In the genomic region with DNA sequence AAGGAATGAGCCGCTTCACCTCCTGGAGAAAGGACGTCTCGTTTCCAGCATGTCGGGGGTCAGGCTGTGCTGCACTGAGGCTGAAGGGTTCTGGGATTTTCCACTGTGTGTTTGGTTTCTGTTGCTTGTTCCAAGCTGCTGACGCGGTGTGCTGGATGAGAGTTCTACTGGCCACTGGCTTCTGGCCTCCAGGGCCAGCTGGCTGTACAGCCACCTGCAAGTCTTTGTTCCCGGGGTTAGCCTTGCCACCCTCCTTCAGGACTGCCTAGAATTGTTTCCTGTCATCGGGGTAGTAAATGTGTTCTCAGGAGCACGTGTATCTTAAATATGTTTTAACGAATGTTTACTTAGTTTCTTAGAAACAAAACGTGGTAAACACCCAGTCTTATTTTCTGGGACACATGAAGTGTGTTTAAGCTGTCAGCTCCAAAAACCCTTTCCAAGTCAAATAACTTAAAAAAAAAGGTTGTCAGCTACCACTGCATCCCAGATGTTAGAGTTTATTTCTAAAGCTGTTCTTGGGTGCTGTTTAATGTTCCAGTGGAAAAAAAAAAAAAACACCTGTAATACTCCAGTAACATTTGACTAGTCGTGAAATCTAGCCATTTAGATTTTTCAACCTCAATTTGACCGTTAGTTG, we compare ENCODE assay signal across 12 cellular contexts.
DNase-seq lines count a peak whose midpoint lies in the region; ATAC-seq and TF ChIP-seq lines count a peak whose summit lies in the region.
"Had no signal": no experiment of that assay in that cellular context is flagged by ENCODE, and none has a peak within 500 bp of the region (broad histone marks: within the 10 kb centered on the region; RNA-seq: fewer than 3 reads in every experiment).

No MANE protein-coding gene starts in this region.

- POLR2A ChIA-PET in Caco-2 (lab: Charles Lee) = no interaction called here
- POLR2A ChIA-PET in OCI-LY7 (lab: Charles Lee) = no interaction called here

- intact Hi-C loops in Caco-2 (cut with micrococcal nuclease; ENCODE audit: unreplicated experiment) = no loop called here
- intact Hi-C loops in OCI-LY7 (cut with micrococcal nuclease; ENCODE audit: unreplicated experiment) = no loop called here

- BruUV-seq in Caco-2 (replicated peaks; lab: Mats Ljungman, UMichigan) (no TSS peak), OCI-LY7 (replicated peaks; lab: Mats Ljungman, UMichigan) (no TSS peak)

- H3K4me3 ChIP-seq in Caco-2 (ENCODE audit: low read depth, low read length) = no peak overlapping the region
- no peak overlapping the region for H3K4me3 ChIP-seq in cardiac fibroblast (replicated peaks in 1 of 2; ENCODE audit: low read depth in 2 of 2, low read length in 2 of 2)
- no peak overlapping the region for H3K4me3 ChIP-seq in right atrium auricular region
- H3K4me3 ChIP-seq in OCI-LY7 (ENCODE audit: low read depth, low read length, poor library complexity, severe bottlenecking) = no peak overlapping the region
- H3K4me3 ChIP-seq: SK-N-MC had no signal

- peaks cover 4% of the 10 kb centered on the region; the same call in 1 of the 2 replicates for H3K4me1 ChIP-seq in Caco-2
- peaks cover 0 to 45% of the 10 kb centered on the region in 2 donors for H3K4me1 ChIP-seq in right atrium auricular region
- no peaks in the 10 kb centered on the region for H3K4me1 ChIP-seq in OCI-LY7 (ENCODE audit: insufficient read depth, low read length, poor library complexity, severe bottlenecking)

- H3K36me3 ChIP-seq in Caco-2 (ENCODE audit: control insufficient read depth, insufficient read depth, low read length) (no peaks in the 10 kb centered on the region), right atrium auricular region (no peaks in the 10 kb centered on the region), OCI-LY7 (ENCODE audit: insufficient read depth, low read length) (no peaks in the 10 kb centered on the region)

- peak overlapping the region; percentile 66 for H3K27ac Mint-ChIP-seq in Caco-2 (ENCODE audit: unreplicated experiment)
- H3K27ac Mint-ChIP-seq: B cell had no signal

- no peaks in the 10 kb centered on the region for H3K27me3 ChIP-seq in Caco-2 (replicated peaks; ENCODE audit: control insufficient read depth, insufficient read depth, low read length)
- H3K27me3 ChIP-seq in right atrium auricular region = no peaks in the 10 kb centered on the region

- H3K79me2 ChIP-seq in OCI-LY7 (ENCODE audit: insufficient read depth, low read depth, low read length) = no peaks in the 10 kb centered on the region

- no peak overlapping the region for H3K4me2 ChIP-seq in OCI-LY7 (ENCODE audit: low read length)

- no peaks in the 10 kb centered on the region for H3K9me3 Mint-ChIP-seq in Caco-2 (ENCODE audit: unreplicated experiment)

- peaks cover 6% of the 10 kb centered on the region for H3K36me3 Mint-ChIP-seq in Caco-2 (ENCODE audit: insufficient read depth, unreplicated experiment)

- DNase-seq in Caco-2 (no peak), cardiac fibroblast (ENCODE audit: low read depth in 2 of 2) (peak; percentile 9 to 21), right atrium auricular region (ENCODE audit: low spot score) (peak; percentile 86), putamen (ENCODE audit: low spot score) (peak; percentile 70), OCI-LY7 (ENCODE audit: low spot score) (no peak), GOT3 (lab: John Stamatoyannopoulos, UW) (no peak), EL (no peak)
- DNase-seq: activated CD4-positive, CD25-positive, alpha-beta regulatory T cell had no signal

- H3K9me3 ChIP-seq in Caco-2 (no peaks in the 10 kb centered on the region), right atrium auricular region (no peaks in the 10 kb centered on the region), OCI-LY7 (ENCODE audit: low read length) (no peaks in the 10 kb centered on the region)

- no peak overlapping the region for H3K4me3 Mint-ChIP-seq in Caco-2 (ENCODE audit: unreplicated experiment)
- H3K4me3 Mint-ChIP-seq: B cell had no signal

- no peaks in the 10 kb centered on the region; the same call in 1 of the 2 replicates for H4K20me1 ChIP-seq in OCI-LY7 (ENCODE audit: insufficient read depth, low read length)

- no peak overlapping the region for H2AFZ ChIP-seq in OCI-LY7 (ENCODE audit: low read length)

- TF ChIP-seq CTCF in Caco-2 (IDR thresholded peaks at IDR 0.05; ENCODE audit: insufficient read depth in 1 of 2, low read depth in 1 of 2, low read length in 1 of 2, severe bottlenecking in 1 of 2, unreplicated experiment in 1 of 2) (no peak), cardiac fibroblast (IDR thresholded peaks at IDR 0.05; ENCODE audit: low read depth, low read length) (no peak), right atrium auricular region (IDR thresholded peaks at IDR 0.05) (no peak), OCI-LY7 (conservative IDR thresholded peaks at IDR 0.05; ENCODE audit: low read length) (no peak)

- H3K4me1 Mint-ChIP-seq in Caco-2 (ENCODE audit: low read depth, unreplicated experiment) = peaks cover 6% of the 10 kb centered on the region
- H3K4me1 Mint-ChIP-seq: B cell had no signal

- ATAC-seq in GM18519 (IDR thresholded peaks at IDR 0.05; ENCODE audit: low FRiP score, unreplicated experiment) = no peak

- H3K9me2 ChIP-seq in OCI-LY7 (ENCODE audit: insufficient read depth, low read length) = no peaks in the 10 kb centered on the region

- no peaks in the 10 kb centered on the region for H3K27me3 Mint-ChIP-seq in Caco-2 (ENCODE audit: insufficient read depth, unreplicated experiment)

- H3K27ac ChIP-seq in right atrium auricular region (peak overlapping the region; percentile 74 to 77), OCI-LY7 (ENCODE audit: low read depth, low read length, poor library complexity, severe bottlenecking) (no peak overlapping the region)
- H3K27ac ChIP-seq: HL-60, SK-N-MC had no signal

- CTCF ChIA-PET in Caco-2 (lab: Charles Lee) = no interaction called here
- CTCF ChIA-PET in OCI-LY7 (lab: Charles Lee; ENCODE audit: unreplicated experiment) = interaction anchor here (0.6 kb wide), 1 partner anchor 16 kb away, joined by 3 read pairs; no protein-coding TSS in a partner anchor

Comparison
In these comparisons a context has a peak if more than half of its experiments do, and no peak if none do; other contexts are left out.
1. DNase-seq: peak in cardiac fibroblast (2 of 2), right atrium auricular region (single experiment) and putamen (single experiment); none in Caco-2 (0 of 2), OCI-LY7 (single experiment), GOT3 (single experiment) and EL (single experiment).